Comparison of ENCODE assay signal across 8 cellular contexts in genomic region chr18:59308201-59309014, GRCh38. TPM values are rescaled to one million over a fixed set of nuclear protein-coding genes. Genes with fewer than 3 reads are reported as not detected.
A peak's percentile ranks its signal among the peaks of the same experiment; 100 is the strongest.
DNase-seq lines count a peak whose midpoint lies in the region; ATAC-seq and TF ChIP-seq lines count a peak whose summit lies in the region.

No MANE protein-coding gene starts in this region.

- H3K79me2 ChIP-seq in ACC112 (ENCODE audit: control insufficient read depth, insufficient read depth, low read length, unreplicated experiment) = no peaks in the 10 kb centered on the region

- H3K4me3 Mint-ChIP-seq in dendritic cell treated with granulocyte-macrophage colony-stimulating factor and Interleukin-4, amounts not matched to agents 40 ng/mL and 50 ng/mL, for 4 days = peak overlapping the region; percentile 56

- peak; percentile 85 for ATAC-seq in GM18868 (IDR thresholded peaks at IDR 0.05; ENCODE audit: unreplicated experiment)
- peak; percentile 74 for ATAC-seq in HG03159 (IDR thresholded peaks at IDR 0.05; ENCODE audit: unreplicated experiment)

- H3K4me3 ChIP-seq in ACC112 (ENCODE audit: low read depth, low read length) = peak overlapping the region; percentile 73
- H3K4me3 ChIP-seq in liver (ENCODE audit: low read depth in 1 of 3, low read length in 3 of 3) = peak overlapping the region in 1 of 3 donors; percentile 39

- 5% methylated on average over 47 of the region's 47 CpGs for WGBS in liver

- TF ChIP-seq RAD21 in liver (IDR thresholded peaks at IDR 0.05) = peak; percentile 80 to 87

- peak; percentile 72 for TF ChIP-seq CTCF in liver (IDR thresholded peaks at IDR 0.05; ENCODE audit: low read depth, low read length, missing input control)

- no peaks in the 10 kb centered on the region for H3K36me3 Mint-ChIP-seq in dendritic cell treated with granulocyte-macrophage colony-stimulating factor and Interleukin-4, amounts not matched to agents 40 ng/mL and 50 ng/mL, for 4 days (ENCODE audit: low read depth)

- H3K27ac ChIP-seq in ACC112 (ENCODE audit: low read depth, low read length) (no peak overlapping the region), liver (ENCODE audit: low read depth in 1 of 2, low read length in 2 of 2) (no peak overlapping the region)

- peak overlapping the region; percentile 87 for H2AFZ ChIP-seq in ACC112 (ENCODE audit: low read length, unreplicated experiment)

- H3K36me3 ChIP-seq in ACC112 (ENCODE audit: insufficient read depth, low read length) (no peaks in the 10 kb centered on the region), liver (ENCODE audit: control insufficient read depth in 4 of 4, insufficient read depth in 3 of 4, low read depth in 1 of 4, low read length in 3 of 4) (no peaks in the 10 kb centered on the region)

- H3K27me3 Mint-ChIP-seq in dendritic cell treated with granulocyte-macrophage colony-stimulating factor and Interleukin-4, amounts not matched to agents 40 ng/mL and 50 ng/mL, for 4 days = peaks cover 34% of the 10 kb centered on the region

- H3K9me3 Mint-ChIP-seq in dendritic cell treated with granulocyte-macrophage colony-stimulating factor and Interleukin-4, amounts not matched to agents 40 ng/mL and 50 ng/mL, for 4 days = no peaks in the 10 kb centered on the region

- H3K27me3 ChIP-seq in ACC112 (ENCODE audit: insufficient read depth, low read length) (peaks cover 55% of the 10 kb centered on the region), liver (ENCODE audit: control insufficient read depth in 4 of 4, insufficient read depth in 4 of 4, low read length in 3 of 4) (peaks cover 0 to 6% (median 2%) of the 10 kb centered on the region in 4 donors)

- H3K9me3 ChIP-seq in liver (ENCODE audit: control insufficient read depth in 4 of 4, low read length in 3 of 4) = no peaks in the 10 kb centered on the region

- intact Hi-C loops in dendritic cell treated with granulocyte-macrophage colony-stimulating factor and Interleukin-4, amounts not matched to agents 40 ng/mL and 50 ng/mL, for 4 days (cut with micrococcal nuclease) = loop anchor here (2.0 kb wide), 1 partner anchor 94 kb away; no protein-coding TSS in a partner anchor

- H3K9ac ChIP-seq in liver (ENCODE audit: low read depth in 1 of 2, low read length in 2 of 2) = no peak overlapping the region

- no peaks in the 10 kb centered on the region for H3K4me1 Mint-ChIP-seq in dendritic cell treated with granulocyte-macrophage colony-stimulating factor and Interleukin-4, amounts not matched to agents 40 ng/mL and 50 ng/mL, for 4 days (ENCODE audit: low read depth)

- H3K4me1 ChIP-seq in ACC112 (ENCODE audit: control insufficient read depth, insufficient read depth, low read length, unreplicated experiment) (no peaks in the 10 kb centered on the region), liver (ENCODE audit: control insufficient read depth in 4 of 4, insufficient read depth in 4 of 4, low read length in 3 of 4) (peaks cover 2 to 6% (median 3%) of the 10 kb centered on the region in 4 donors)

- no peak overlapping the region for H3K27ac Mint-ChIP-seq in dendritic cell treated with granulocyte-macrophage colony-stimulating factor and Interleukin-4, amounts not matched to agents 40 ng/mL and 50 ng/mL, for 4 days

- DNase-seq in NCI-H446 (lab: John Stamatoyannopoulos, UW) = peak; percentile 26 to 59
- peak; percentile 76 for DNase-seq in activated CD4-positive, alpha-beta T cell treated with anti-CD3 and anti-CD28 coated beads for 48 hours
- DNase-seq in stimulated activated CD4-positive, alpha-beta T cell treated with anti-CD3 and anti-CD28 coated beads, TNF-alpha, amount 100 ng/mL, for 1 hour (ENCODE audit: low read depth in 3 of 3, low spot score in 1 of 3) = peak in 2 of 3 donors; percentile 33 to 69

TF ChIP-seq in liver, 16 proteins besides CTCF, POLR2A, EP300 and RAD21:
- TF ChIP-seq HNF4G (IDR thresholded peaks at IDR 0.05) (no peak), ATF3 (IDR thresholded peaks at IDR 0.05) (no peak), HNF4A (conservative IDR thresholded peaks at IDR 0.05) (no peak), GABPA (IDR thresholded peaks at IDR 0.05 in 1 of 2, conservative IDR thresholded peaks at IDR 0.05 in 1 of 2) (no peak), MAX (IDR thresholded peaks at IDR 0.05) (no peak), ZBTB33 (IDR thresholded peaks at IDR 0.05) (no peak), TAF1 (conservative IDR thresholded peaks at IDR 0.05) (no peak), REST (IDR thresholded peaks at IDR 0.05) (no peak), SP1 (IDR thresholded peaks at IDR 0.05) (no peak), FOXA2 (IDR thresholded peaks at IDR 0.05) (no peak), RXRA (IDR thresholded peaks at IDR 0.05) (no peak), JUND (IDR thresholded peaks at IDR 0.05) (no peak), NR2F2 (IDR thresholded peaks at IDR 0.05) (no peak), EGR1 (IDR thresholded peaks at IDR 0.05; ENCODE audit: low read depth in 2 of 2) (no peak), YY1 (IDR thresholded peaks at IDR 0.05) (no peak), FOXA1 (IDR thresholded peaks at IDR 0.05) (no peak)

RNA-seq across cellular contexts. Expression of gene CPLX4, which starts 10.0 kb away (rescaled TPM):
- not detected for total RNA-seq in liver
- polyA plus RNA-seq in liver = not detected

RNA-seq across cellular contexts. Expression of gene RAX, which starts 35.2 kb away (rescaled TPM):
- total RNA-seq in liver = not detected
- not detected for polyA plus RNA-seq in liver

RNA-seq across cellular contexts. Expression of gene LMAN1, which starts 50.7 kb away (rescaled TPM):
- 100 to 1,000 TPM in 1 of 2 donors, 10 to 100 TPM in 1; 77.2 to 265 TPM for total RNA-seq in liver
- 100 to 1,000 TPM in 1 of 2 donors, 10 to 100 TPM in 1; 77.4 to 120 TPM for polyA plus RNA-seq in liver
